1 cellular context compared by ENCODE assay signal in the genomic region with DNA sequence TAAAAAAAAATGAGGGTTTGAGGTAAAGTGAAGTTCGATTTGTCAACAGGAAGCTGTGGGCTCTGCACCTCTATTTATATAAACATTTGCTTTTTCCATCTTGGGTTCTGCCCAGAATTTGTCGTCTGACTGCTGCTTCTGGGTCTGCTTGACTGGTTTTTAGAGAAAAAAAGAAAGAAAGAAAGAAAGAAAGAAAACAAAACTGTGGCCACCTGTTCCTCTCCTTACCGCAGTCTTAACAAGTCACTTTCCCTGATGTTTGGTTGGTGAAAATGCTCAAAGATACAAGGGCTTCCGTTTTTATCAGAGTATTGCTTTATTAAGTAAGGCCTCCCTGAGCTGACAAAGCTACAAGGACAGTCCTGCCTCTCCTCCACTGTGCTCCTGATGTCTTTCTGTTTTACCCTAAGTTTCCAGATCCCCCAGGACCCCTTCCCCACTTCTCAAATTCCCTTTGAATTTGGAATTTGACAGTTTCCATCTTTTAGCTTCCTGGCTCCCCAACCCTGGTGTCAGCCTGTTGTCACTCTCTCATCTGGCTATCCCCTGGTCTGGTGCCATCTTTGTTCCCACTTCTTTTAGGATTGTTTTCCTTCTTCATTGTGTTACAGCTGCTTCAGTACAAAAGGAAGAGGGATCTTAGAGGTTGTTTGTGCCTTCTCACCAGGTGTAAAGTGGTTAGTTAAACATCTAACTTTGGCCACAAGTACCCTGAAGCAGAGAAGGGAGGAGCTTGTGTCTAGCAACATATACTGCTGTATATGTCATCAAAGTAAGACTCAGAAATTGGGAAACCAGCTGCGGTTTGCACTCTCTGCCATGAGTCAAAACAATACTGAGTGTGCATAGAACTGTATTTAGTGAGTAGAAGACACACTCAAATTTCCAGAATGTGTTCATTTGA.
TF ChIP-seq lines count a peak whose summit lies in the region.

No MANE protein-coding gene starts in this region.

TF ChIP-seq in GM23338, 12 proteins besides CTCF, POLR2A, EP300 and RAD21 (continued from another document):
- no peak for TF ChIP-seq ZNF462 (CRISPR knock-in tag; IDR thresholded peaks at IDR 0.05)
